ENCODE assay signal across 9 cellular contexts in genomic region chr18:48938827-48939367, GRCh38. TPM values are rescaled to one million over a fixed set of nuclear protein-coding genes. Genes with fewer than 3 reads are reported as not detected.
A peak's percentile ranks its signal among the peaks of the same experiment; 100 is the strongest.
DNase-seq lines count a peak whose midpoint lies in the region; ATAC-seq and TF ChIP-seq lines count a peak whose summit lies in the region.
"Had no signal": no experiment of that assay in that cellular context is flagged by ENCODE, and none has a peak within 500 bp of the region (broad histone marks: within the 10 kb centered on the region; RNA-seq: fewer than 3 reads in every experiment).

No MANE protein-coding gene starts in this region.

- H3K4me1 ChIP-seq in HEK293 (ENCODE audit: control insufficient read depth, insufficient read depth, low read length), result peaks cover 71% of the 10 kb centered on the region

- POLR2A ChIA-PET in HEK293 (lab: Yijun Ruan, JAX) (interaction anchor here (0.6 to 2.2 kb wide), 3 partner anchors 9 to 704 kb away, joined by 4 to 12 read pairs (median 5); no protein-coding TSS in a partner anchor), MCF 10A (lab: Yijun Ruan, JAX) (interaction anchor here (0.6 to 2.0 kb wide), 2 partner anchors 9 to 556 kb away, joined by 3 to 16 read pairs; no protein-coding TSS in a partner anchor)

- H3K9me3 ChIP-seq in HEK293 (ENCODE audit: control insufficient read depth, insufficient read depth, low read depth, low read length), result no peaks in the 10 kb centered on the region

- no peak for TF ChIP-seq CTCF in HEK293 (tag by site-specific recombination; IDR thresholded peaks at IDR 0.05)
- TF ChIP-seq CTCF in MCF 10A (IDR thresholded peaks at IDR 0.05; ENCODE audit: unreplicated experiment), result no peak

- no peaks in the 10 kb centered on the region for H3K27me3 Mint-ChIP-seq in MCF 10A (ENCODE audit: insufficient read depth, unreplicated experiment)
- H3K27me3 Mint-ChIP-seq in immature natural killer cell (ENCODE audit: low read depth in 3 of 3), result peaks cover 24 to 42% (median 35%) of the 10 kb centered on the region in 3 donors

- CTCF ChIA-PET in HEK293 (lab: Yijun Ruan, JAX) (interaction anchor here (0.7 to 1.1 kb wide), 3 partner anchors 10 to 224 kb away, joined by 3 to 4 read pairs (median 3); no protein-coding TSS in a partner anchor), MCF 10A (lab: Yijun Ruan, JAX) (interaction anchor here (1.1 to 1.6 kb wide), 2 partner anchors 17 to 102 kb away, joined by 3 to 6 read pairs; no protein-coding TSS in a partner anchor)

- H3K4me1 Mint-ChIP-seq in MCF 10A (ENCODE audit: insufficient read depth, unreplicated experiment) (peaks cover 80% of the 10 kb centered on the region), immature natural killer cell (peaks cover 98 to 100% of the 10 kb centered on the region in 2 donors)
- peaks cover 97% of the 10 kb centered on the region for H3K4me1 Mint-ChIP-seq in stimulated activated effector memory CD8-positive, alpha-beta T cell treated with anti-CD3 and anti-CD28 coated beads, Interleukin-12 subunit alpha, Interleukin-12 subunit beta, amount 100 ng/mL, for 72 hours

- peak overlapping the region; percentile 55 for H3K4me3 Mint-ChIP-seq in MCF 10A (ENCODE audit: unreplicated experiment)
- H3K4me3 Mint-ChIP-seq in immature natural killer cell, result peak overlapping the region; percentile 11 to 59 (median 53)
- H3K4me3 Mint-ChIP-seq in stimulated activated effector memory CD8-positive, alpha-beta T cell treated with anti-CD3 and anti-CD28 coated beads, Interleukin-12 subunit alpha, Interleukin-12 subunit beta, amount 100 ng/mL, for 72 hours, result peak overlapping the region; percentile 30

- no peaks in the 10 kb centered on the region for H3K9me3 Mint-ChIP-seq in MCF 10A (ENCODE audit: unreplicated experiment)
- H3K9me3 Mint-ChIP-seq in immature natural killer cell, result no peaks in the 10 kb centered on the region
- no peaks in the 10 kb centered on the region for H3K9me3 Mint-ChIP-seq in stimulated activated effector memory CD8-positive, alpha-beta T cell treated with anti-CD3 and anti-CD28 coated beads, Interleukin-12 subunit alpha, Interleukin-12 subunit beta, amount 100 ng/mL, for 72 hours

- DNase-seq in MCF 10A (ENCODE audit: unreplicated experiment), result no peak
- DNase-seq in immature natural killer cell, result no peak
- DNase-seq in stimulated activated effector memory CD8-positive, alpha-beta T cell treated with anti-CD3 and anti-CD28 coated beads, Interleukin-12 subunit alpha, Interleukin-12 subunit beta, amount 100 ng/mL, for 72 hours (ENCODE audit: low spot score in 2 of 2), result no peak
- no peak for DNase-seq in left colon
- DNase-seq: NCI-H2171 treated with DMSO at 0.1 percent for 48 hours had no signal

- peak overlapping the region; percentile 31; the same call in 1 of the 2 replicates for H3K27ac ChIP-seq in HEK293 (ENCODE audit: extremely low read depth, low read depth, low read length)

- ATAC-seq in stimulated activated effector memory CD8-positive, alpha-beta T cell treated with anti-CD3 and anti-CD28 coated beads, Interleukin-12 subunit alpha, Interleukin-12 subunit beta, amount 100 ng/mL, for 72 hours, result no peak
- ATAC-seq in HG02981 (IDR thresholded peaks at IDR 0.05; ENCODE audit: unreplicated experiment) (no peak), HG03460 (IDR thresholded peaks at IDR 0.05; ENCODE audit: unreplicated experiment) (no peak), HG03045 (IDR thresholded peaks at IDR 0.05; ENCODE audit: unreplicated experiment) (no peak), left colon (no peak)

- intact Hi-C loops in MCF 10A (cut with micrococcal nuclease) (no loop called here), left colon (cut with DNase I, micrococcal nuclease) (no loop called here)

- BruUV-seq in MCF 10A (replicated peaks; lab: Mats Ljungman, UMichigan), result no TSS peak

- peaks cover 0 to 68% of the 10 kb centered on the region in 2 experiments; a peak in 2 of 3 replicates for H3K36me3 ChIP-seq in HEK293 (ENCODE audit: control insufficient read depth in 2 of 2, insufficient read depth in 1 of 2, low read length in 2 of 2)

- peak overlapping the region; percentile 82 for H3K27ac Mint-ChIP-seq in MCF 10A (ENCODE audit: low read depth, unreplicated experiment)
- H3K27ac Mint-ChIP-seq in immature natural killer cell, result peak overlapping the region; percentile 80 to 92 (median 88)
- peak overlapping the region; percentile 77 for H3K27ac Mint-ChIP-seq in stimulated activated effector memory CD8-positive, alpha-beta T cell treated with anti-CD3 and anti-CD28 coated beads, Interleukin-12 subunit alpha, Interleukin-12 subunit beta, amount 100 ng/mL, for 72 hours

- H3K4me3 ChIP-seq in HEK293 (ENCODE audit: low read depth, low read length), result no peak overlapping the region

- H3K36me3 Mint-ChIP-seq in MCF 10A (ENCODE audit: insufficient read depth, unreplicated experiment), result peaks cover 16% of the 10 kb centered on the region
- peaks cover 6 to 31% (median 15%) of the 10 kb centered on the region in 3 donors for H3K36me3 Mint-ChIP-seq in immature natural killer cell
- H3K36me3 Mint-ChIP-seq in stimulated activated effector memory CD8-positive, alpha-beta T cell treated with anti-CD3 and anti-CD28 coated beads, Interleukin-12 subunit alpha, Interleukin-12 subunit beta, amount 100 ng/mL, for 72 hours, result peaks cover 100% of the 10 kb centered on the region

TF ChIP-seq in HEK293, 187 proteins besides CTCF, POLR2A, EP300 and RAD21:
- TF ChIP-seq ZNF311 (tag by site-specific recombination; IDR thresholded peaks at IDR 0.05; ENCODE audit: borderline replicate concordance) (no peak), KLF9 (tag by site-specific recombination; IDR thresholded peaks at IDR 0.05; ENCODE audit: low read depth) (no peak), ZNF510 (tag by site-specific recombination; IDR thresholded peaks at IDR 0.05; ENCODE audit: insufficient replicate concordance) (no peak), ZNF558 (tag by site-specific recombination; IDR thresholded peaks at IDR 0.05) (no peak), ZNF174 (tag by site-specific recombination; IDR thresholded peaks at IDR 0.05) (no peak), ZNF600 (tag by site-specific recombination; IDR thresholded peaks at IDR 0.05) (peak; percentile 91), SP2 (tag by site-specific recombination; IDR thresholded peaks at IDR 0.05) (0 out of 2 replicates have a peak, but pooled peaks have one; percentile 2), ZNF654 (tag by site-specific recombination; IDR thresholded peaks at IDR 0.05; ENCODE audit: low read depth) (no peak)

RNA-seq across cellular contexts. Expression of gene SMAD7, which starts 11.9 kb away (rescaled TPM):
- total RNA-seq in MCF 10A (2022) (9.8 and 12.3 TPM in 2 replicates), left colon (10 to 100 TPM; 36.4 to 50.0 TPM)
- polyA plus RNA-seq in immature natural killer cell, result 10 to 100 TPM; 10.1 to 17.4 (median 12.3) TPM
